ENCODE assay signal across 1 cellular context in genomic region chr6:70998148-70998547, GRCh38.
TF ChIP-seq lines count a peak whose summit lies in the region.

No MANE protein-coding gene starts in this region.

TF ChIP-seq in GM23338, 12 proteins besides CTCF, POLR2A, EP300 and RAD21 (continued from another document):
- TF ChIP-seq STAT1 (IDR thresholded peaks at IDR 0.05; ENCODE audit: unreplicated experiment) (no peak), REST (IDR thresholded peaks at IDR 0.05; ENCODE audit: unreplicated experiment) (no peak), ZNF331 (CRISPR knock-in tag; IDR thresholded peaks at IDR 0.05; ENCODE audit: low read depth) (no peak), EZH2 (IDR thresholded peaks at IDR 0.05; ENCODE audit: low read depth, unreplicated experiment) (no peak), JUNB (IDR thresholded peaks at IDR 0.05; ENCODE audit: unreplicated experiment) (no peak)
- TF ChIP-seq, protein P1, sequence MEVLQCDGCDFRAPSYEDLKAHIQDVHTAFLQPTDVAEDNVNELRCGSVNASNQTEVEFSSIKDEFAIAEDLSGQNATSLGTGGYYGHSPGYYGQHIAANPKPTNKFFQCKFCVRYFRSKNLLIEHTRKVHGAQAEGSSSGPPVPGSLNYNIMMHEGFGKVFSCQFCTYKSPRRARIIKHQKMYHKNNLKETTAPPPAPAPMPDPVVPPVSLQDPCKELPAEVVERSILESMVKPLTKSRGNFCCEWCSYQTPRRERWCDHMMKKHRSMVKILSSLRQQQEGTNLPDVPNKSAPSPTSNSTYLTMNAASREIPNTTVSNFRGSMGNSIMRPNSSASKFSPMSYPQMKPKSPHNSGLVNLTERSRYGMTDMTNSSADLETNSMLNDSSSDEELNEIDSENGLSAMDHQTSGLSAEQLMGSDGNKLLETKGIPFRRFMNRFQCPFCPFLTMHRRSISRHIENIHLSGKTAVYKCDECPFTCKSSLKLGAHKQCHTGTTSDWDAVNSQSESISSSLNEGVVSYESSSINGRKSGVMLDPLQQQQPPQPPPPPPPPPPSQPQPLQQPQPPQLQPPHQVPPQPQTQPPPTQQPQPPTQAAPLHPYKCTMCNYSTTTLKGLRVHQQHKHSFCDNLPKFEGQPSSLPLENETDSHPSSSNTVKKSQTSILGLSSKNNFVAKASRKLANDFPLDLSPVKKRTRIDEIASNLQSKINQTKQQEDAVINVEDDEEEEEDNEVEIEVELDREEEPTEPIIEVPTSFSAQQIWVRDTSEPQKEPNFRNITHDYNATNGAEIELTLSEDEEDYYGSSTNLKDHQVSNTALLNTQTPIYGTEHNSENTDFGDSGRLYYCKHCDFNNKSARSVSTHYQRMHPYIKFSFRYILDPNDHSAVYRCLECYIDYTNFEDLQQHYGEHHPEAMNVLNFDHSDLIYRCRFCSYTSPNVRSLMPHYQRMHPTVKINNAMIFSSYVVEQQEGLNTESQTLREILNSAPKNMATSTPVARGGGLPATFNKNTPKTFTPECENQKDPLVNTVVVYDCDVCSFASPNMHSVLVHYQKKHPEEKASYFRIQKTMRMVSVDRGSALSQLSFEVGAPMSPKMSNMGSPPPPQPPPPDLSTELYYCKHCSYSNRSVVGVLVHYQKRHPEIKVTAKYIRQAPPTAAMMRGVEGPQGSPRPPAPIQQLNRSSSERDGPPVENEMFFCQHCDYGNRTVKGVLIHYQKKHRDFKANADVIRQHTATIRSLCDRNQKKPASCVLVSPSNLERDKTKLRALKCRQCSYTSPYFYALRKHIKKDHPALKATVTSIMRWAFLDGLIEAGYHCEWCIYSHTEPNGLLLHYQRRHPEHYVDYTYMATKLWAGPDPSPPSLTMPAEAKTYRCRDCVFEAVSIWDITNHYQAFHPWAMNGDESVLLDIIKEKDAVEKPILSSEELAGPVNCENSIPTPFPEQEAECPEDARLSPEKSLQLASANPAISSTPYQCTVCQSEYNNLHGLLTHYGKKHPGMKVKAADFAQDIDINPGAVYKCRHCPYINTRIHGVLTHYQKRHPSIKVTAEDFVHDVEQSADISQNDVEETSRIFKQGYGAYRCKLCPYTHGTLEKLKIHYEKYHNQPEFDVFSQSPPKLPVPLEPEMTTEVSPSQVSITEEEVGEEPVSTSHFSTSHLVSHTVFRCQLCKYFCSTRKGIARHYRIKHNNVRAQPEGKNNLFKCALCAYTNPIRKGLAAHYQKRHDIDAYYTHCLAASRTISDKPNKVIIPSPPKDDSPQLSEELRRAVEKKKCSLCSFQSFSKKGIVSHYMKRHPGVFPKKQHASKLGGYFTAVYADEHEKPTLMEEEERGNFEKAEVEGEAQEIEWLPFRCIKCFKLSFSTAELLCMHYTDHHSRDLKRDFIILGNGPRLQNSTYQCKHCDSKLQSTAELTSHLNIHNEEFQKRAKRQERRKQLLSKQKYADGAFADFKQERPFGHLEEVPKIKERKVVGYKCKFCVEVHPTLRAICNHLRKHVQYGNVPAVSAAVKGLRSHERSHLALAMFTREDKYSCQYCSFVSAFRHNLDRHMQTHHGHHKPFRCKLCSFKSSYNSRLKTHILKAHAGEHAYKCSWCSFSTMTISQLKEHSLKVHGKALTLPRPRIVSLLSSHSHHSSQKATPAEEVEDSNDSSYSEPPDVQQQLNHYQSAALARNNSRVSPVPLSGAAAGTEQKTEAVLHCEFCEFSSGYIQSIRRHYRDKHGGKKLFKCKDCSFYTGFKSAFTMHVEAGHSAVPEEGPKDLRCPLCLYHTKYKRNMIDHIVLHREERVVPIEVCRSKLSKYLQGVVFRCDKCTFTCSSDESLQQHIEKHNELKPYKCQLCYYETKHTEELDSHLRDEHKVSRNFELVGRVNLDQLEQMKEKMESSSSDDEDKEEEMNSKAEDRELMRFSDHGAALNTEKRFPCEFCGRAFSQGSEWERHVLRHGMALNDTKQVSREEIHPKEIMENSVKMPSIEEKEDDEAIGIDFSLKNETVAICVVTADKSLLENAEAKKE (CRISPR knock-in tag; IDR thresholded peaks at IDR 0.05): no peak
